8 cellular contexts compared by ENCODE assay signal in genomic region chr2:136117909-136118818, GRCh38. TPM values are rescaled to one million over a fixed set of nuclear protein-coding genes. Genes with fewer than 3 reads are reported as not detected.
DNase-seq lines count a peak whose midpoint lies in the region; ATAC-seq and TF ChIP-seq lines count a peak whose summit lies in the region.

CXCR4 (minus strand) TSS chr2:136118149; CDS start chr2:136118060, 89 bp downstream.

- H2AFZ ChIP-seq in neural cell (ENCODE audit: low read depth, low read length), result no peak within 1 kb of the TSS

- H3K9ac ChIP-seq in NT2/D1 (ENCODE audit: insufficient read length, low read depth), result peak within 1 kb of the TSS; percentile 68
- H3K9ac ChIP-seq in neural cell (ENCODE audit: low read length), result no peak within 1 kb of the TSS

- TF ChIP-seq RAD21 in neural cell (conservative IDR thresholded peaks at IDR 0.05), result no peak

- peaks cover 79% of the 10 kb centered on the region for H3K4me1 Mint-ChIP-seq in activated T-cell treated with anti-CD3 and anti-CD28 coated beads, Interleukin-2, amount 50 U/mL, for 24 hours (ENCODE audit: low read depth)
- H3K4me1 Mint-ChIP-seq in stimulated activated naive CD8-positive, alpha-beta T cell treated with anti-CD3 and anti-CD28 coated beads, Interleukin-15, Interleukin-2, amounts not matched to agents 100 ng/mL and 50 ng/mL, for 24 hours (ENCODE audit: low read depth), result peaks cover 74% of the 10 kb centered on the region

- H3K27ac Mint-ChIP-seq in activated T-cell treated with anti-CD3 and anti-CD28 coated beads, Interleukin-2, amount 50 U/mL, for 24 hours, result peak within 1 kb of the TSS; percentile 91
- peak within 1 kb of the TSS; percentile 94 for H3K27ac Mint-ChIP-seq in stimulated activated naive CD8-positive, alpha-beta T cell treated with anti-CD3 and anti-CD28 coated beads, Interleukin-15, Interleukin-2, amounts not matched to agents 100 ng/mL and 50 ng/mL, for 24 hours

- peak within 1 kb of the TSS; percentile 64 for H3K4me3 ChIP-seq in NT2/D1 (ENCODE audit: insufficient read length, low read depth)
- no peak within 1 kb of the TSS for H3K4me3 ChIP-seq in fibroblast of mammary gland (ENCODE audit: control insufficient read depth, low read depth, low read length)
- peak within 1 kb of the TSS; percentile 74 for H3K4me3 ChIP-seq in neural cell (ENCODE audit: low read length)

- H3K9me2 ChIP-seq in neural cell (ENCODE audit: insufficient read depth, low read length), result no peaks in the 10 kb centered on the region

- H3K27me3 ChIP-seq in NT2/D1 (ENCODE audit: insufficient read depth, insufficient read length) (peaks cover 59% of the 10 kb centered on the region), neural cell (ENCODE audit: insufficient read depth, low read depth, low read length) (peaks cover 55% of the 10 kb centered on the region)

- TF ChIP-seq CTCF in fibroblast of mammary gland (conservative IDR thresholded peaks at IDR 0.05; ENCODE audit: control insufficient read depth, insufficient read depth, low read depth, low read length), result no peak
- TF ChIP-seq CTCF in neural cell (IDR thresholded peaks at IDR 0.05; ENCODE audit: poor library complexity, severe bottlenecking), result peak; percentile 49

- no peak for TF ChIP-seq EP300 in neural cell (conservative IDR thresholded peaks at IDR 0.05; ENCODE audit: poor library complexity, severe bottlenecking)

- no peaks in the 10 kb centered on the region for H3K79me2 ChIP-seq in neural cell (replicated peaks; ENCODE audit: insufficient read depth, low read length)

- no peaks in the 10 kb centered on the region for H3K9me3 ChIP-seq in NT2/D1 (ENCODE audit: insufficient read depth, low read length)
- no peaks in the 10 kb centered on the region for H3K9me3 ChIP-seq in neural cell (ENCODE audit: low read length)

- H3K36me3 Mint-ChIP-seq in activated T-cell treated with anti-CD3 and anti-CD28 coated beads, Interleukin-2, amount 50 U/mL, for 24 hours (ENCODE audit: low read depth), result peaks cover 44% of the 10 kb centered on the region
- peaks cover 30% of the 10 kb centered on the region for H3K36me3 Mint-ChIP-seq in stimulated activated naive CD8-positive, alpha-beta T cell treated with anti-CD3 and anti-CD28 coated beads, Interleukin-15, Interleukin-2, amounts not matched to agents 100 ng/mL and 50 ng/mL, for 24 hours (ENCODE audit: low read depth)

- DNase-seq in HK-2 (ENCODE audit: unreplicated experiment) (peak; percentile 17), NT2/D1 (ENCODE audit: low read depth, low spot score) (peak; percentile 85), fibroblast of mammary gland (ENCODE audit: low read depth) (peak; percentile 15), cerebellar nuclear complex (lab: John Stamatoyannopoulos, UW) (no peak)
- peak; percentile 89 for DNase-seq in activated T-cell treated with anti-CD3 and anti-CD28 coated beads, Interleukin-2, amount 50 U/mL, for 24 hours

- no peaks in the 10 kb centered on the region for H3K27me3 Mint-ChIP-seq in activated T-cell treated with anti-CD3 and anti-CD28 coated beads, Interleukin-2, amount 50 U/mL, for 24 hours
- H3K27me3 Mint-ChIP-seq in stimulated activated naive CD8-positive, alpha-beta T cell treated with anti-CD3 and anti-CD28 coated beads, Interleukin-15, Interleukin-2, amounts not matched to agents 100 ng/mL and 50 ng/mL, for 24 hours, result no peaks in the 10 kb centered on the region

- H4K20me1 ChIP-seq in neural cell (ENCODE audit: insufficient read depth), result no peaks in the 10 kb centered on the region

- no peaks in the 10 kb centered on the region for H3K4me1 ChIP-seq in NT2/D1 (ENCODE audit: insufficient read depth, insufficient read length)

- no peaks in the 10 kb centered on the region for H3K9me3 Mint-ChIP-seq in activated T-cell treated with anti-CD3 and anti-CD28 coated beads, Interleukin-2, amount 50 U/mL, for 24 hours
- no peaks in the 10 kb centered on the region for H3K9me3 Mint-ChIP-seq in stimulated activated naive CD8-positive, alpha-beta T cell treated with anti-CD3 and anti-CD28 coated beads, Interleukin-15, Interleukin-2, amounts not matched to agents 100 ng/mL and 50 ng/mL, for 24 hours

- ATAC-seq in GM18511 (IDR thresholded peaks at IDR 0.05; ENCODE audit: unreplicated experiment), result peak; percentile 27

- H3F3A ChIP-seq in neural cell (ENCODE audit: insufficient read depth, low read length, poor library complexity, severe bottlenecking), result no peaks in the 10 kb centered on the region

- peak within 1 kb of the TSS; percentile 95 for H3K4me2 ChIP-seq in neural cell (ENCODE audit: low read length)

- H3K36me3 ChIP-seq in NT2/D1 (ENCODE audit: insufficient read depth, insufficient read length, low read length), result peaks cover 20% of the 10 kb centered on the region
- H3K36me3 ChIP-seq in neural cell (ENCODE audit: insufficient read depth, low read length), result no peaks in the 10 kb centered on the region

- no peak within 1 kb of the TSS for H3K27ac ChIP-seq in neural cell (ENCODE audit: low read length)

- peak within 1 kb of the TSS; percentile 93 for H3K4me3 Mint-ChIP-seq in activated T-cell treated with anti-CD3 and anti-CD28 coated beads, Interleukin-2, amount 50 U/mL, for 24 hours
- H3K4me3 Mint-ChIP-seq in stimulated activated naive CD8-positive, alpha-beta T cell treated with anti-CD3 and anti-CD28 coated beads, Interleukin-15, Interleukin-2, amounts not matched to agents 100 ng/mL and 50 ng/mL, for 24 hours, result peak within 1 kb of the TSS; percentile 93

TF ChIP-seq in neural cell, 6 proteins besides CTCF, POLR2A, EP300 and RAD21:
- no peak for TF ChIP-seq TAF1 (IDR thresholded peaks at IDR 0.05; ENCODE audit: low read depth)
- peak; percentile 5 for TF ChIP-seq POLR2AphosphoS5 (IDR thresholded peaks at IDR 0.05)
- no peak for TF ChIP-seq REST (IDR thresholded peaks at IDR 0.05; ENCODE audit: borderline replicate concordance)
- TF ChIP-seq SMC3 (conservative IDR thresholded peaks at IDR 0.05; ENCODE audit: poor library complexity), result peak; percentile 23
- TF ChIP-seq MXI1 (conservative IDR thresholded peaks at IDR 0.05; ENCODE audit: poor library complexity, severe bottlenecking), result no peak
- TF ChIP-seq EZH2 (IDR thresholded peaks at IDR 0.05; ENCODE audit: borderline replicate concordance, insufficient read depth, low read length, poor library complexity, severe bottlenecking), result no peak
TF ChIP-seq in neural cell: peak in this region for 2.

RNA-seq across cellular contexts. Expression of gene CXCR4, which starts in this region (rescaled TPM):
- polyA plus RNA-seq in neural cell, result 0.50 and 1.6 TPM in 2 replicates
- 0.97 and 1.0 TPM in 2 replicates for polyA minus RNA-seq in neural cell

Comparison
In these comparisons a context has a peak if more than half of its experiments do, and no peak if none do; other contexts are left out.
1. DNase-seq: peak in HK-2 (single experiment), NT2/D1 (single experiment), activated T-cell treated with anti-CD3 and anti-CD28 coated beads, Interleukin-2, amount 50 U/mL, for 24 hours (single experiment) and fibroblast of mammary gland (single experiment); none in cerebellar nuclear complex (0 of 2).